ENCODE assay signal across 15 cellular contexts in genomic region chr14:90536511-90537191, GRCh38.
DNase-seq lines count a peak whose midpoint lies in the region; ATAC-seq and TF ChIP-seq lines count a peak whose summit lies in the region.
"Had no signal": no experiment of that assay in that cellular context is flagged by ENCODE, and none has a peak within 500 bp of the region (broad histone marks: within the 10 kb centered on the region; RNA-seq: fewer than 3 reads in every experiment).

No MANE protein-coding gene starts in this region.

- H3K9ac ChIP-seq in BLaER1, result peak overlapping the region; percentile 67

- H3K36me3 ChIP-seq in BLaER1 (peaks cover 21% of the 10 kb centered on the region), gastroesophageal sphincter (peaks cover 0 to 29% of the 10 kb centered on the region in 2 donors)

- H3K27ac ChIP-seq in BLaER1 (peak overlapping the region; percentile 81), gastroesophageal sphincter (peak overlapping the region in 3 of 4 donors; percentile 23 to 71 (median 68))
- H3K27ac ChIP-seq: upper lobe of left lung had no signal

- intact Hi-C loops in activated CD4-positive, alpha-beta T cell treated with anti-CD3 and anti-CD28 coated beads, Interleukin-2, amount 10 ng/mL, durations not matched to agents 24 days and 14 days (cut with micrococcal nuclease), result loop anchor here (10.0 kb wide), 1 partner anchor 158 kb away; no protein-coding TSS in a partner anchor

- H3K36me3 Mint-ChIP-seq in nephron progenitor cell (ENCODE audit: low read depth), result peaks cover 12% of the 10 kb centered on the region
- H3K36me3 Mint-ChIP-seq in activated CD4-positive, alpha-beta T cell treated with anti-CD3 and anti-CD28 coated beads, Interleukin-2, amount 10 ng/mL, durations not matched to agents 24 days and 14 days (ENCODE audit: low read depth), result no peaks in the 10 kb centered on the region
- H3K36me3 Mint-ChIP-seq: activated naive CD4-positive, alpha-beta T cell treated with anti-CD3 and anti-CD28 coated beads, Interleukin-2, amount 10 ng/mL, durations not matched to agents 7 days and 5 days; IgD-negative memory B cell had no signal

- no peak for ATAC-seq in gastroesophageal sphincter
- ATAC-seq in GM21390 (IDR thresholded peaks at IDR 0.05; ENCODE audit: unreplicated experiment), result no peak
- ATAC-seq in GM19035 (IDR thresholded peaks at IDR 0.05; ENCODE audit: unreplicated experiment), result no peak
- ATAC-seq: activated CD4-positive, alpha-beta T cell treated with anti-CD3 and anti-CD28 coated beads for 36 hours had no signal

- TF ChIP-seq POLR2A in gastroesophageal sphincter (IDR thresholded peaks at IDR 0.05), result no peak

- 52 to 73% methylated on average over 13 to 16 of the region's 23 CpGs for WGBS in gastroesophageal sphincter (ENCODE audit: low coverage in 1 of 2), 2 donors

- peak overlapping the region; percentile 27 for H3K4me3 ChIP-seq in BLaER1
- no peak overlapping the region for H3K4me3 ChIP-seq in gastroesophageal sphincter
- H3K4me3 ChIP-seq: upper lobe of left lung had no signal

- no peaks in the 10 kb centered on the region for H3K27me3 ChIP-seq in BLaER1
- no peaks in the 10 kb centered on the region for H3K27me3 ChIP-seq in gastroesophageal sphincter
- H3K27me3 ChIP-seq: upper lobe of left lung had no signal

- H3K4me1 ChIP-seq in BLaER1, result peaks cover 76% of the 10 kb centered on the region
- peaks cover 0 to 43% (median 10%) of the 10 kb centered on the region in 3 donors for H3K4me1 ChIP-seq in gastroesophageal sphincter

- no peaks in the 10 kb centered on the region for H3K27me3 Mint-ChIP-seq in nephron progenitor cell (ENCODE audit: low read depth, poor library complexity)
- no peaks in the 10 kb centered on the region for H3K27me3 Mint-ChIP-seq in activated CD4-positive, alpha-beta T cell treated with anti-CD3 and anti-CD28 coated beads, Interleukin-2, amount 10 ng/mL, durations not matched to agents 24 days and 14 days
- H3K27me3 Mint-ChIP-seq: activated CD4-positive, alpha-beta T cell treated with anti-CD3 and anti-CD28 coated beads for 36 hours; activated naive CD4-positive, alpha-beta T cell treated with anti-CD3 and anti-CD28 coated beads, Interleukin-2, amount 10 ng/mL, durations not matched to agents 7 days and 5 days had no signal

- DNase-seq in RPMI8226 (peak; percentile 18), nephron progenitor cell (no peak), A172 (ENCODE audit: low spot score) (no peak)
- DNase-seq in activated CD4-positive, alpha-beta T cell treated with anti-CD3 and anti-CD28 coated beads, Interleukin-2, amount 10 ng/mL, durations not matched to agents 24 days and 14 days, result no peak
- DNase-seq: activated CD4-positive, alpha-beta T cell treated with anti-CD3 and anti-CD28 coated beads for 36 hours; activated naive CD4-positive, alpha-beta T cell treated with anti-CD3 and anti-CD28 coated beads, Interleukin-2, amount 10 ng/mL, durations not matched to agents 7 days and 5 days; NCI-H1092 treated with DMSO at 0.1 percent for 48 hours; stimulated activated CD4-positive, alpha-beta T cell treated with anti-CD3 and anti-CD28 coated beads, Interleukin-4, amount 100 ng/mL, for 4 hours had no signal

- TF ChIP-seq CTCF in gastroesophageal sphincter (IDR thresholded peaks at IDR 0.05) (no peak), nephron progenitor cell (IDR thresholded peaks at IDR 0.05) (no peak)

- peak overlapping the region; percentile 62 for H3K27ac Mint-ChIP-seq in nephron progenitor cell
- no peak overlapping the region for H3K27ac Mint-ChIP-seq in activated CD4-positive, alpha-beta T cell treated with anti-CD3 and anti-CD28 coated beads, Interleukin-2, amount 10 ng/mL, durations not matched to agents 24 days and 14 days
- H3K27ac Mint-ChIP-seq: activated CD4-positive, alpha-beta T cell treated with anti-CD3 and anti-CD28 coated beads for 36 hours; activated naive CD4-positive, alpha-beta T cell treated with anti-CD3 and anti-CD28 coated beads, Interleukin-2, amount 10 ng/mL, durations not matched to agents 7 days and 5 days; T-helper 1 cell treated with Interleukin-12 subunit alpha and Interleukin-12 subunit beta and Interleukin-4 antibody, amounts not matched to agents 30 μg/mL and 1 μg/mL, for 36 hours had no signal

- no peaks in the 10 kb centered on the region for H4K20me1 ChIP-seq in BLaER1

- H3K4me1 Mint-ChIP-seq in nephron progenitor cell, result peaks cover 38% of the 10 kb centered on the region
- peaks cover 3% of the 10 kb centered on the region for H3K4me1 Mint-ChIP-seq in activated CD4-positive, alpha-beta T cell treated with anti-CD3 and anti-CD28 coated beads, Interleukin-2, amount 10 ng/mL, durations not matched to agents 24 days and 14 days
- H3K4me1 Mint-ChIP-seq: activated naive CD4-positive, alpha-beta T cell treated with anti-CD3 and anti-CD28 coated beads, Interleukin-2, amount 10 ng/mL, durations not matched to agents 7 days and 5 days had no signal

- peak overlapping the region; percentile 13 for H3K4me3 Mint-ChIP-seq in nephron progenitor cell
- no peak overlapping the region for H3K4me3 Mint-ChIP-seq in activated CD4-positive, alpha-beta T cell treated with anti-CD3 and anti-CD28 coated beads, Interleukin-2, amount 10 ng/mL, durations not matched to agents 24 days and 14 days
- H3K4me3 Mint-ChIP-seq: activated CD4-positive, alpha-beta T cell treated with anti-CD3 and anti-CD28 coated beads for 36 hours; activated naive CD4-positive, alpha-beta T cell treated with anti-CD3 and anti-CD28 coated beads, Interleukin-2, amount 10 ng/mL, durations not matched to agents 7 days and 5 days; IgD-negative memory B cell; T-helper 1 cell treated with Interleukin-12 subunit alpha and Interleukin-12 subunit beta and Interleukin-4 antibody, amounts not matched to agents 30 μg/mL and 1 μg/mL, for 36 hours had no signal

- H3K9me3 Mint-ChIP-seq in nephron progenitor cell, result no peaks in the 10 kb centered on the region
- H3K9me3 Mint-ChIP-seq in activated CD4-positive, alpha-beta T cell treated with anti-CD3 and anti-CD28 coated beads, Interleukin-2, amount 10 ng/mL, durations not matched to agents 24 days and 14 days, result no peaks in the 10 kb centered on the region
- H3K9me3 Mint-ChIP-seq: activated naive CD4-positive, alpha-beta T cell treated with anti-CD3 and anti-CD28 coated beads, Interleukin-2, amount 10 ng/mL, durations not matched to agents 7 days and 5 days; IgD-negative memory B cell; T-helper 1 cell treated with Interleukin-12 subunit alpha and Interleukin-12 subunit beta and Interleukin-4 antibody, amounts not matched to agents 30 μg/mL and 1 μg/mL, for 36 hours had no signal

- no peak for TF ChIP-seq EP300 in gastroesophageal sphincter (IDR thresholded peaks at IDR 0.05)

- no peaks in the 10 kb centered on the region for H3K9me3 ChIP-seq in BLaER1
- H3K9me3 ChIP-seq in gastroesophageal sphincter, result no peaks in the 10 kb centered on the region
- H3K9me3 ChIP-seq: upper lobe of left lung had no signal

- peak overlapping the region; percentile 92 for H3K4me2 ChIP-seq in BLaER1
